1 cellular context compared by ENCODE assay signal in genomic region chr11:27215471-27216267, GRCh38.
TF ChIP-seq lines count a peak whose summit lies in the region.

No MANE protein-coding gene starts in this region.

TF ChIP-seq in H1, 55 proteins besides CTCF, POLR2A, EP300 and RAD21:
- TF ChIP-seq SP4 (IDR thresholded peaks at IDR 0.05; ENCODE audit: low read length) (no peak), SIX5 (IDR thresholded peaks at IDR 0.05; ENCODE audit: low read depth, low read length) (no peak), BRCA1 (IDR thresholded peaks at IDR 0.05; ENCODE audit: low read depth, low read length) (no peak), RFX5 (IDR thresholded peaks at IDR 0.05; ENCODE audit: borderline replicate concordance, low read depth, low read length) (no peak), EGR1 (IDR thresholded peaks at IDR 0.05; ENCODE audit: borderline replicate concordance, low read depth, low read length) (no peak), CTBP2 (IDR thresholded peaks at IDR 0.05; ENCODE audit: borderline replicate concordance, insufficient read depth, insufficient read length, low read length) (no peak), CBX8 (IDR thresholded peaks at IDR 0.05; ENCODE audit: borderline replicate concordance, low read depth, low read length) (no peak), TAF7 (optimal IDR thresholded peaks at IDR 0.05; ENCODE audit: borderline replicate concordance, low read depth, low read length) (no peak), ZNF274 (IDR thresholded peaks at IDR 0.05; ENCODE audit: borderline replicate concordance, extremely low read depth, low read length) (no peak), EZH2 (IDR thresholded peaks at IDR 0.05; ENCODE audit: low read depth, low read length, severe bottlenecking) (no peak), RNF2 (IDR thresholded peaks at IDR 0.05; ENCODE audit: borderline replicate concordance, low read depth, low read length, missing control alignments, poor library complexity, severe bottlenecking) (no peak)
- TF ChIP-seq, protein P1, sequence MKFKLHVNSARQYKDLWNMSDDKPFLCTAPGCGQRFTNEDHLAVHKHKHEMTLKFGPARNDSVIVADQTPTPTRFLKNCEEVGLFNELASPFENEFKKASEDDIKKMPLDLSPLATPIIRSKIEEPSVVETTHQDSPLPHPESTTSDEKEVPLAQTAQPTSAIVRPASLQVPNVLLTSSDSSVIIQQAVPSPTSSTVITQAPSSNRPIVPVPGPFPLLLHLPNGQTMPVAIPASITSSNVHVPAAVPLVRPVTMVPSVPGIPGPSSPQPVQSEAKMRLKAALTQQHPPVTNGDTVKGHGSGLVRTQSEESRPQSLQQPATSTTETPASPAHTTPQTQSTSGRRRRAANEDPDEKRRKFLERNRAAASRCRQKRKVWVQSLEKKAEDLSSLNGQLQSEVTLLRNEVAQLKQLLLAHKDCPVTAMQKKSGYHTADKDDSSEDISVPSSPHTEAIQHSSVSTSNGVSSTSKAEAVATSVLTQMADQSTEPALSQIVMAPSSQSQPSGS (IDR thresholded peaks at IDR 0.05; ENCODE audit: low read length) = no peak
